ENCODE assay signal across 14 cellular contexts in genomic region chr1:204584699-204585372, GRCh38.
DNase-seq lines count a peak whose midpoint lies in the region; ATAC-seq and TF ChIP-seq lines count a peak whose summit lies in the region.
"Had no signal": no experiment of that assay in that cellular context is flagged by ENCODE, and none has a peak within 500 bp of the region (broad histone marks: within the 10 kb centered on the region; RNA-seq: fewer than 3 reads in every experiment).

No MANE protein-coding gene starts in this region.

- H3K9me3 ChIP-seq in Karpas-422 (ENCODE audit: low read length) (no peaks in the 10 kb centered on the region), neural progenitor cell (ENCODE audit: low read depth) (no peaks in the 10 kb centered on the region)
- H3K9me3 ChIP-seq: neutrophil, thoracic aorta had no signal

- peaks cover 5% of the 10 kb centered on the region for H3K36me3 Mint-ChIP-seq in activated CD8-positive, alpha-beta T cell treated with anti-CD3 and anti-CD28 coated beads, Interleukin-2, amount 10 ng/mL, durations not matched to agents 7 days and 5 days (ENCODE audit: low read depth)
- no peaks in the 10 kb centered on the region for H3K36me3 Mint-ChIP-seq in neural progenitor cell

- no peaks in the 10 kb centered on the region for H4K20me1 ChIP-seq in Karpas-422 (ENCODE audit: insufficient read depth, low read depth, low read length)
- no peaks in the 10 kb centered on the region for H4K20me1 ChIP-seq in neural progenitor cell (ENCODE audit: low read depth)

- H3K9ac ChIP-seq in Karpas-422 (ENCODE audit: low read length), result peak overlapping the region; percentile 52
- no peak overlapping the region for H3K9ac ChIP-seq in neural progenitor cell

- H3K4me2 ChIP-seq in Karpas-422 (ENCODE audit: low read depth, low read length, poor library complexity, severe bottlenecking), result peak overlapping the region; percentile 63
- H3K4me2 ChIP-seq in neural progenitor cell, result no peak overlapping the region

- no peaks in the 10 kb centered on the region for H3K9me2 ChIP-seq in Karpas-422 (replicated peaks; ENCODE audit: insufficient read depth, low read length)

- H3K4me3 Mint-ChIP-seq in activated CD8-positive, alpha-beta T cell treated with anti-CD3 and anti-CD28 coated beads, Interleukin-2, amount 10 ng/mL, durations not matched to agents 7 days and 5 days, result no peak overlapping the region
- H3K4me3 Mint-ChIP-seq in neural progenitor cell, result no peak overlapping the region
- H3K4me3 Mint-ChIP-seq: activated naive CD4-positive, alpha-beta T cell treated with anti-CD3 and anti-CD28 coated beads, Interleukin-2, amount 50 U/mL, for 24 hours had no signal

- H3F3A ChIP-seq in neural progenitor cell (ENCODE audit: low read depth), result no peaks in the 10 kb centered on the region

- H3K27me3 ChIP-seq in Karpas-422 (ENCODE audit: low read length), result no peaks in the 10 kb centered on the region
- H3K27me3 ChIP-seq in neural progenitor cell, result no peaks in the 10 kb centered on the region
- H3K27me3 ChIP-seq: neutrophil had no signal

- no peaks in the 10 kb centered on the region for H3K9me3 Mint-ChIP-seq in activated CD8-positive, alpha-beta T cell treated with anti-CD3 and anti-CD28 coated beads, Interleukin-2, amount 10 ng/mL, durations not matched to agents 7 days and 5 days (ENCODE audit: insufficient read depth)
- peaks cover 3% of the 10 kb centered on the region for H3K9me3 Mint-ChIP-seq in neural progenitor cell
- H3K9me3 Mint-ChIP-seq: activated naive CD4-positive, alpha-beta T cell treated with anti-CD3 and anti-CD28 coated beads, Interleukin-2, amount 50 U/mL, for 24 hours had no signal

- peak overlapping the region; percentile 9; the same call in 1 of the 2 replicates for H3K27ac ChIP-seq in Karpas-422 (ENCODE audit: low read length)
- no peak overlapping the region for H3K27ac ChIP-seq in neural progenitor cell
- H3K27ac ChIP-seq: neutrophil, skin epidermis, thoracic aorta had no signal

- CTCF ChIA-PET in activated CD8-positive, alpha-beta T cell treated with anti-CD3 and anti-CD28 coated beads, Interleukin-2, amount 10 ng/mL, durations not matched to agents 7 days and 5 days (lab: Charles Lee), result interaction anchor here (1.9 kb wide), 1 partner anchor 222 kb away, joined by 5 read pairs; no protein-coding TSS in a partner anchor

- peak overlapping the region; percentile 78 for H3K27ac Mint-ChIP-seq in activated CD8-positive, alpha-beta T cell treated with anti-CD3 and anti-CD28 coated beads, Interleukin-2, amount 10 ng/mL, durations not matched to agents 7 days and 5 days
- H3K27ac Mint-ChIP-seq in neural progenitor cell, result no peak overlapping the region
- H3K27ac Mint-ChIP-seq: activated naive CD4-positive, alpha-beta T cell treated with anti-CD3 and anti-CD28 coated beads, Interleukin-2, amount 50 U/mL, for 24 hours had no signal

- ATAC-seq in activated CD8-positive, alpha-beta T cell treated with anti-CD3 and anti-CD28 coated beads, Interleukin-2, amount 10 ng/mL, durations not matched to agents 7 days and 5 days, result peak; percentile 57
- ATAC-seq in HG03432 (IDR thresholded peaks at IDR 0.05; ENCODE audit: unreplicated experiment), result no peak

- H3K79me2 ChIP-seq in Karpas-422 (ENCODE audit: low read length) (no peaks in the 10 kb centered on the region), neural progenitor cell (ENCODE audit: low read depth) (no peaks in the 10 kb centered on the region)

- H3K4me1 Mint-ChIP-seq in activated CD8-positive, alpha-beta T cell treated with anti-CD3 and anti-CD28 coated beads, Interleukin-2, amount 10 ng/mL, durations not matched to agents 7 days and 5 days (ENCODE audit: low read depth), result peaks cover 13% of the 10 kb centered on the region
- peaks cover 11% of the 10 kb centered on the region for H3K4me1 Mint-ChIP-seq in neural progenitor cell

- DNase-seq in NCI-H82 (lab: John Stamatoyannopoulos, UW) (peak; percentile 36), NCI-H82 treated with DMSO at 0.1 percent for 48 hours (lab: John Stamatoyannopoulos, UW; ENCODE audit: unreplicated experiment) (no peak), Karpas-422 (peak; percentile 72), neural progenitor cell (ENCODE audit: low spot score) (no peak), middle frontal gyrus (ENCODE audit: extremely low spot score, low spot score) (no peak)
- DNase-seq in activated CD8-positive, alpha-beta T cell treated with anti-CD3 and anti-CD28 coated beads, Interleukin-2, amount 10 ng/mL, durations not matched to agents 7 days and 5 days, result peak; percentile 48
- no peak for DNase-seq in stimulated activated CD8-positive, alpha-beta memory T cell treated with anti-CD3 and anti-CD28 coated beads, Interleukin-4, amount 100 ng/mL, for 48 hours
- DNase-seq: cerebellar nuclear complex, DMS 273 treated with DMSO at 0.1 percent for 48 hours had no signal

- H3K36me3 ChIP-seq in Karpas-422 (ENCODE audit: insufficient read depth, low read length) (no peaks in the 10 kb centered on the region), neural progenitor cell (no peaks in the 10 kb centered on the region)
- H3K36me3 ChIP-seq: thoracic aorta had no signal

- H3K4me3 ChIP-seq in Karpas-422 (ENCODE audit: low read length) (peak overlapping the region; percentile 26; the same call in 1 of the 2 replicates), neural progenitor cell (no peak overlapping the region)
- H3K4me3 ChIP-seq: skin epidermis, thoracic aorta had no signal

- POLR2A ChIA-PET in activated CD8-positive, alpha-beta T cell treated with anti-CD3 and anti-CD28 coated beads, Interleukin-2, amount 10 ng/mL, durations not matched to agents 7 days and 5 days (lab: Charles Lee), result no interaction called here

- TF ChIP-seq CTCF in neural progenitor cell (IDR thresholded peaks at IDR 0.05), result no peak

- H3K4me1 ChIP-seq in Karpas-422 (ENCODE audit: low read length), result peaks cover 15% of the 10 kb centered on the region
- peaks cover 5% of the 10 kb centered on the region for H3K4me1 ChIP-seq in neural progenitor cell

- no peaks in the 10 kb centered on the region for H3K27me3 Mint-ChIP-seq in activated CD8-positive, alpha-beta T cell treated with anti-CD3 and anti-CD28 coated beads, Interleukin-2, amount 10 ng/mL, durations not matched to agents 7 days and 5 days (ENCODE audit: low read depth)
- H3K27me3 Mint-ChIP-seq in neural progenitor cell (ENCODE audit: insufficient read depth, low read depth), result peaks cover 3% of the 10 kb centered on the region
- H3K27me3 Mint-ChIP-seq: activated naive CD4-positive, alpha-beta T cell treated with anti-CD3 and anti-CD28 coated beads, Interleukin-2, amount 50 U/mL, for 24 hours had no signal

- H2AFZ ChIP-seq in Karpas-422 (ENCODE audit: low read length) (no peak overlapping the region), neural progenitor cell (replicated peaks) (peak overlapping the region; percentile 26)

Comparison
In these comparisons a context has a peak if more than half of its experiments do, and no peak if none do; other contexts are left out.
1. DNase-seq: peak in NCI-H82 (single experiment), Karpas-422 (single experiment) and activated CD8-positive, alpha-beta T cell treated with anti-CD3 and anti-CD28 coated beads, Interleukin-2, amount 10 ng/mL, durations not matched to agents 7 days and 5 days (single experiment); none in NCI-H82 treated with DMSO at 0.1 percent for 48 hours (single experiment), neural progenitor cell (single experiment), middle frontal gyrus (single experiment) and stimulated activated CD8-positive, alpha-beta memory T cell treated with anti-CD3 and anti-CD28 coated beads, Interleukin-4, amount 100 ng/mL, for 48 hours (single experiment).